ENCODE assay signal across 8 cellular contexts in genomic region chr16:84511180-84511800, GRCh38. TPM values are rescaled to one million over a fixed set of nuclear protein-coding genes. Genes with fewer than 3 reads are reported as not detected.
DNase-seq lines count a peak whose midpoint lies in the region; ATAC-seq and TF ChIP-seq lines count a peak whose summit lies in the region.

No MANE protein-coding gene starts in this region.

- no peaks in the 10 kb centered on the region for H3K36me3 Mint-ChIP-seq in activated CD4-positive, alpha-beta memory T cell treated with anti-CD3 and anti-CD28 coated beads for 36 hours

- intact Hi-C loops in activated CD4-positive, alpha-beta memory T cell treated with anti-CD3 and anti-CD28 coated beads for 36 hours (cut with micrococcal nuclease): loop anchor here (1.0 to 10.0 kb wide), 3 partner anchors 111 to 514 kb away; partner anchors contain the start of gene KIAA0513
- intact Hi-C loops in lower leg skin (cut with DNase I; ENCODE audit: low total_unique reads): loop anchor here (5.0 to 10.0 kb wide), 3 partner anchors 111 to 454 kb away; no protein-coding TSS in a partner anchor

- CTCF ChIA-PET in activated CD4-positive, alpha-beta memory T cell treated with anti-CD3 and anti-CD28 coated beads for 36 hours (lab: Charles Lee): interaction anchor here (0.7 to 13.0 kb wide), 32 partner anchors 8 to 235 kb away, joined by 3 to 247 read pairs (median 4); partner anchors contain the start of genes COTL1 and KLHL36

- peak; percentile 95 for TF ChIP-seq CTCF in C4-2B (conservative IDR thresholded peaks at IDR 0.05)
- peak in 1 of 3 donors; percentile 93 for TF ChIP-seq CTCF in lower leg skin (IDR thresholded peaks at IDR 0.05)

- peaks cover 67% of the 10 kb centered on the region for H3K4me1 Mint-ChIP-seq in activated CD4-positive, alpha-beta memory T cell treated with anti-CD3 and anti-CD28 coated beads for 36 hours (ENCODE audit: low read depth)

- DNase-seq in HK-2 (ENCODE audit: unreplicated experiment) (peak; percentile 86), NCI-H774 (lab: John Stamatoyannopoulos, UW) (peak; percentile 37), dermis microvascular lymphatic vessel endothelial cell (ENCODE audit: low read depth in 2 of 2) (peak; percentile 79 to 89), lower leg skin (ENCODE audit: low spot score in 2 of 2) (peak; percentile 82 to 98)
- DNase-seq in activated CD4-positive, alpha-beta memory T cell treated with anti-CD3 and anti-CD28 coated beads for 36 hours: peak; percentile 82
- DNase-seq in stimulated activated CD4-positive, alpha-beta T cell treated with anti-CD3 and anti-CD28 coated beads, TNF-alpha, amount 100 ng/mL, for 24 hours (ENCODE audit: low read depth in 3 of 3): peak; percentile 69 to 78 (median 75)

- no peak overlapping the region for H3K27ac ChIP-seq in C4-2B

- peak overlapping the region; percentile 44 for H3K27ac Mint-ChIP-seq in activated CD4-positive, alpha-beta memory T cell treated with anti-CD3 and anti-CD28 coated beads for 36 hours

- ATAC-seq in GM18909 (IDR thresholded peaks at IDR 0.05; ENCODE audit: poor library complexity, unreplicated experiment): no peak

- no peak overlapping the region for H3K4me3 Mint-ChIP-seq in activated CD4-positive, alpha-beta memory T cell treated with anti-CD3 and anti-CD28 coated beads for 36 hours

- POLR2A ChIA-PET in activated CD4-positive, alpha-beta memory T cell treated with anti-CD3 and anti-CD28 coated beads for 36 hours (lab: Charles Lee): interaction anchor here (0.7 to 1.2 kb wide), 3 partner anchors 21 to 105 kb away, joined by 3 to 4 read pairs (median 3); no protein-coding TSS in a partner anchor

- no peaks in the 10 kb centered on the region for H3K9me3 Mint-ChIP-seq in activated CD4-positive, alpha-beta memory T cell treated with anti-CD3 and anti-CD28 coated beads for 36 hours

- no peak overlapping the region for H3K4me3 ChIP-seq in lower leg skin (ENCODE audit: low read depth, poor library complexity, severe bottlenecking)

- WGBS in lower leg skin, 2 donors: 6 to 8% methylated on average over 21 of the region's 21 CpGs

- TF ChIP-seq POLR2A in lower leg skin (IDR thresholded peaks at IDR 0.05): no peak

- no peaks in the 10 kb centered on the region for H3K27me3 Mint-ChIP-seq in activated CD4-positive, alpha-beta memory T cell treated with anti-CD3 and anti-CD28 coated beads for 36 hours

RNA-seq across cellular contexts. Expression of gene MEAK7, which starts 6.8 kb away (rescaled TPM):
- total RNA-seq in activated CD4-positive, alpha-beta memory T cell treated with anti-CD3 and anti-CD28 coated beads for 36 hours: 10 to 100 TPM; 12.9 to 13.6 TPM
- total RNA-seq in dermis microvascular lymphatic vessel endothelial cell (10.8 and 12.4 TPM in 2 replicates), lower leg skin (10 to 100 TPM; 10.2 to 20.8 (median 14.9) TPM)

Comparison
In these comparisons a context has a peak if more than half of its experiments do, and no peak if none do; other contexts are left out.
1. DNase-seq: peak in every context shown above with its lines; median percentile 90 in lower leg skin; 86 in HK-2; 84 in dermis microvascular lymphatic vessel endothelial cell; 82 in activated CD4-positive, alpha-beta memory T cell treated with anti-CD3 and anti-CD28 coated beads for 36 hours; 75 in stimulated activated CD4-positive, alpha-beta T cell treated with anti-CD3 and anti-CD28 coated beads, TNF-alpha, amount 100 ng/mL, for 24 hours; 37 in NCI-H774.